8 cellular contexts compared by ENCODE assay signal in genomic region chr1:236523704-236524141, GRCh38. TPM values are rescaled to one million over a fixed set of nuclear protein-coding genes. Genes with fewer than 3 reads are reported as not detected.
DNase-seq lines count a peak whose midpoint lies in the region; ATAC-seq lines count a peak whose summit lies in the region.

Gene LGALS8 (plus strand): TSS chr1:236523982. CDS start chr1:236526071, 2,089 bp downstream.

- H3K27ac ChIP-seq in HUES64 (ENCODE audit: low read depth, low read length) (no peak within 1 kb of the TSS), SK-N-MC (peak within 1 kb of the TSS; percentile 67; the same call in 1 of the 2 replicates)

- H3K27me3 ChIP-seq in HUES64 (ENCODE audit: insufficient read depth, low read length): peaks cover 17% of the 10 kb centered on the region

- H3K4me3 Mint-ChIP-seq in activated naive CD4-positive, alpha-beta T cell treated with anti-CD3 and anti-CD28 coated beads for 36 hours: peak within 1 kb of the TSS; percentile 96

- 3% methylated on average over 35 of the region's 35 CpGs for WGBS in HUES64

- CTCF ChIA-PET in activated naive CD4-positive, alpha-beta T cell treated with anti-CD3 and anti-CD28 coated beads for 36 hours (lab: Charles Lee): no interaction called here

- peak within 1 kb of the TSS; percentile 97 for H3K27ac Mint-ChIP-seq in activated naive CD4-positive, alpha-beta T cell treated with anti-CD3 and anti-CD28 coated beads for 36 hours

- H3K9me3 ChIP-seq in HUES64 (ENCODE audit: insufficient read depth, low read depth, low read length) (no peaks in the 10 kb centered on the region), SK-N-MC (ENCODE audit: low read depth, low read length) (no peaks in the 10 kb centered on the region)

- H3K4me1 ChIP-seq in HUES64 (ENCODE audit: insufficient read depth, low read length): peaks cover 6% of the 10 kb centered on the region; the same call in 1 of the 2 replicates

- peak; percentile 65 for ATAC-seq in GM21423 (IDR thresholded peaks at IDR 0.05; ENCODE audit: unreplicated experiment)

- in situ Hi-C loops in Caki2 (cut with HindIII; ENCODE audit: low pct_unique_long_range_greater_than_20kb, low sequenced_read_pairs): no loop called here

- H3K4me1 Mint-ChIP-seq in activated naive CD4-positive, alpha-beta T cell treated with anti-CD3 and anti-CD28 coated beads for 36 hours (ENCODE audit: low read depth): peaks cover 9% of the 10 kb centered on the region

- H3K4me3 ChIP-seq in HUES64 (ENCODE audit: low read length) (peak within 1 kb of the TSS; percentile 67), SK-N-MC (peak within 1 kb of the TSS; percentile 64)

- H3K9me3 Mint-ChIP-seq in activated naive CD4-positive, alpha-beta T cell treated with anti-CD3 and anti-CD28 coated beads for 36 hours: no peaks in the 10 kb centered on the region

- peaks cover 16% of the 10 kb centered on the region for H3K36me3 Mint-ChIP-seq in activated naive CD4-positive, alpha-beta T cell treated with anti-CD3 and anti-CD28 coated beads for 36 hours (ENCODE audit: low read depth)

- DNase-seq in Caki2 (ENCODE audit: low read depth) (peak; percentile 67), SK-N-MC (ENCODE audit: low read depth, low spot score) (no peak), germinal center (ENCODE audit: low spot score) (peak; percentile 83), occipital lobe (lab: John Stamatoyannopoulos, UW) (peak; percentile 84), superior temporal gyrus (ENCODE audit: extremely low spot score) (peak; percentile 83)
- DNase-seq in activated naive CD4-positive, alpha-beta T cell treated with anti-CD3 and anti-CD28 coated beads for 36 hours: peak; percentile 91

- no peaks in the 10 kb centered on the region for H3K36me3 ChIP-seq in HUES64 (ENCODE audit: insufficient read depth, low read length)
- H3K36me3 ChIP-seq in SK-N-MC (ENCODE audit: insufficient read depth, low read length): no peaks in the 10 kb centered on the region

- H3K27me3 Mint-ChIP-seq in activated naive CD4-positive, alpha-beta T cell treated with anti-CD3 and anti-CD28 coated beads for 36 hours (ENCODE audit: low read depth): no peaks in the 10 kb centered on the region

- intact Hi-C loops in activated naive CD4-positive, alpha-beta T cell treated with anti-CD3 and anti-CD28 coated beads for 36 hours (cut with micrococcal nuclease): loop anchor here (1.0 to 10.0 kb wide), 6 partner anchors 11 to 1361 kb away; partner anchors contain the start of genes HEATR1, LYST, MTR and RBM34

- H3K9ac ChIP-seq in HUES64 (ENCODE audit: low read depth, low read length): peak within 1 kb of the TSS; percentile 57
- H3K9ac ChIP-seq in SK-N-MC (ENCODE audit: insufficient read length): peak within 1 kb of the TSS; percentile 27

RNA-seq across cellular contexts. Expression of gene LGALS8, which starts in this region (rescaled TPM):
- 33.3 and 59.0 TPM in 2 replicates for total RNA-seq in Caki2 (2014; rRNA removed; shearing (Covaris generic); ENCODE audit: low replicate concordance)
- 10.3 TPM for polyA plus RNA-seq in HUES64 (2013, experiment 1 of 2)
- 14.0 TPM for polyA plus RNA-seq in HUES64 (2013, experiment 2 of 2)
- 10 to 100 TPM; 78.6 to 89.4 TPM for total RNA-seq in activated naive CD4-positive, alpha-beta T cell treated with anti-CD3 and anti-CD28 coated beads for 36 hours
- total RNA-seq in occipital lobe: 203 TPM
